In the genomic region with DNA sequence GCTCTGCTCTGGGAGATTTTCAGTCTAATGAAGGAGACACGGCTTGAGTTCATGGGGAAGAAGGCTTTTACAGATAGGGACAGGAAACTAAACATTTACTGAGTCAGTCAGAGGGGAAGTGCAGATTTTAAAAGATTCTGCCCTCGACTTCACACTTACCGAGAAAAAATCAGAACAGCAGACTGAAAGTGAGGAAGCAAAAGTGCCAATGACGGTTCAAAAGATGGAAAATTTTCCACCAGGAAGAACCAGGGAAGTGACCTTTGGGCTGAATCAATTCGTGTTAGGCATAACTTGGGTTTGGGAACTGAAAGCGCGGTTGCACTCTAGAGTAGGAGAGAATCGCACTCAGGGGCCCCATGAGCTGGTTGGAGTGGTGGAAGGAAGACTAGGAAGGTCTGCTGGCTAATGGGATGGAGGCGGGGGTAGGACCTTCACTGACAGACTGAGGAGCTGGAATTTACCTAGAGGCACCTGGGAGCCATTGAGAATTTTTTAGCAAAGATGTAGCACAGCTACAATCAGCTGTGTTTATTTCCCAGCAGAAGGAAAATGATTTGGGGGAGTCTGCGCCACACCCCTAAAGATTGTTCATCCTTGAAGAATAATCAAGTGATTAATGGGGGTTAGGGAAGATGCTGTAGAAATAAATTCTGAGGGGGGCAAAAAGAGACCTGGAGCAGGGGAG, we compare ENCODE assay signal across 10 cellular contexts. TPM values are rescaled to one million over a fixed set of nuclear protein-coding genes. Genes with fewer than 3 reads are reported as not detected.
A peak's percentile ranks its signal among the peaks of the same experiment; 100 is the strongest.
DNase-seq lines count a peak whose midpoint lies in the region; ATAC-seq, FAIRE-seq and TF ChIP-seq lines count a peak whose summit lies in the region.
"Had no signal": no experiment of that assay in that cellular context is flagged by ENCODE, and none has a peak within 500 bp of the region (broad histone marks: within the 10 kb centered on the region; RNA-seq: fewer than 3 reads in every experiment).

No MANE protein-coding gene starts in this region.

- H2AFZ ChIP-seq in H9 (ENCODE audit: low read length) (no peak overlapping the region), GM12878 (ENCODE audit: control insufficient read depth, low read depth, low read length) (peak overlapping the region; percentile 29; the same call in 1 of the 2 replicates)

- BruUV-seq in GM12878 (replicated peaks; lab: Mats Ljungman, UMichigan): no TSS peak

- POLR2A ChIA-PET in A549 (lab: Yijun Ruan, JAX): no interaction called here
- POLR2A ChIA-PET in GM12878 (lab: Charles Lee): no interaction called here

- H3K4me3 Mint-ChIP-seq in H9: peak overlapping the region; percentile 62 to 87

- RAD21 ChIA-PET in GM12878 (lab: Charles Lee; ENCODE audit: unreplicated experiment): no interaction called here

- no peak overlapping the region for H2BK20ac ChIP-seq in H9 (ENCODE audit: low read depth, low read length, poor library complexity, severe bottlenecking)

- H4K8ac ChIP-seq in H9 (replicated peaks; ENCODE audit: insufficient read length, low read depth, low read length): no peak overlapping the region

- SMC1A ChIA-PET in GM12878 (lab: Charles Lee; ENCODE audit: uncharacterized antibody, unreplicated experiment): interaction anchor here (1.3 kb wide), 1 partner anchor 173 kb away, joined by 3 read pairs; no protein-coding TSS in a partner anchor

- FAIRE-seq in A549 (lab: Jason Lieb, UNC) (no peak), GM12878 (lab: Jason Lieb, UNC) (no peak)

- H2AK5ac ChIP-seq in H9 (ENCODE audit: insufficient read length, low read length): no peak overlapping the region

- DNase-seq in A549 (ENCODE audit: low read depth in 1 of 2, low spot score in 1 of 2): no peak
- DNase-seq in H9: no peak
- DNase-seq in GM12878 (ENCODE audit: low read depth, low spot score): no peak

- peaks cover 2 to 5% of the 10 kb centered on the region in 2 experiments; a peak in 3 of 5 replicates for H3K9me3 Mint-ChIP-seq in H9

- TF ChIP-seq POLR2A in A549 (IDR thresholded peaks at IDR 0.05; ENCODE audit: low read length) (no peak), GM12878 (IDR thresholded peaks at IDR 0.05; ENCODE audit: low read depth, low read length) (no peak)

- H3K4me1 ChIP-seq in A549 (peaks cover 13% of the 10 kb centered on the region; the same call in 1 of the 3 replicates), H9 (ENCODE audit: insufficient read depth, low read length) (0 out of 2 replicates have a peak, but pooled peaks cover 3% of the 10 kb centered on the region), GM12878 (ENCODE audit: control insufficient read depth, insufficient read depth, low read length) (peaks cover 16% of the 10 kb centered on the region), muscle layer of duodenum (ENCODE audit: control insufficient read depth in 1 of 2, insufficient read depth in 2 of 2, low read length in 2 of 2) (peaks cover 0 to 28% of the 10 kb centered on the region in 2 donors)

- no peak overlapping the region for H3K14ac ChIP-seq in H9 (ENCODE audit: insufficient read depth, low read length)

- no peak for TF ChIP-seq CTCF in A549 (IDR thresholded peaks at IDR 0.05)
- no peak for TF ChIP-seq CTCF in H9 (conservative IDR thresholded peaks at IDR 0.05)
- TF ChIP-seq CTCF in GM12878 (IDR thresholded peaks at IDR 0.05 in 2 of 3, conservative IDR thresholded peaks at IDR 0.05 in 1 of 3; ENCODE audit: control insufficient read depth in 2 of 3, extremely low read depth in 1 of 3, insufficient read depth in 1 of 3, low read depth in 3 of 3, low read length in 3 of 3): no peak

- CTCF ChIA-PET in A549 (lab: Yijun Ruan, JAX) (interaction anchor here (0.8 to 4.9 kb wide), 3 partner anchors 28 to 173 kb away, joined by 3 to 23 read pairs (median 4); no protein-coding TSS in a partner anchor), GM12878 (lab: Yijun Ruan, JAX) (no interaction called here)

- no peaks in the 10 kb centered on the region for H3K79me1 ChIP-seq in H9 (ENCODE audit: insufficient read depth, low read depth, low read length, poor library complexity, severe bottlenecking)

- WGBS in A549 (ENCODE audit: missing lambda C conversion rate): 54% methylated on average over 10 of the region's 10 CpGs
- no CpG with 5 or more reads among the region's 10 CpGs for WGBS in H9 (ENCODE audit: extremely low coverage, insufficient read length, low lambda C conversion rate)
- WGBS in GM12878 (ENCODE audit: insufficient coverage, insufficient replicate concordance, low lambda C conversion rate, missing lambda C conversion rate): 18% methylated on average over 10 of the region's 10 CpGs

- H3K9me3 ChIP-seq in A549 (peaks cover 6% of the 10 kb centered on the region; the same call in 1 of the 3 replicates), H9 (ENCODE audit: control insufficient read depth, low read depth, low read length) (no peaks in the 10 kb centered on the region), GM12878 (replicated peaks; ENCODE audit: control insufficient read depth, insufficient read depth, low read length) (peaks cover 3% of the 10 kb centered on the region; the same call in 2 of the 3 replicates), muscle layer of duodenum (ENCODE audit: control insufficient read depth in 1 of 2, low read length in 2 of 2) (no peaks in the 10 kb centered on the region)

- no peak for ATAC-seq in A549
- ATAC-seq in GM12878: no peak
- no peak for ATAC-seq in GM19324 (IDR thresholded peaks at IDR 0.05; ENCODE audit: low FRiP score, unreplicated experiment)
- no peak for ATAC-seq in HG03159 (IDR thresholded peaks at IDR 0.05; ENCODE audit: unreplicated experiment)
- ATAC-seq in GM19035 (IDR thresholded peaks at IDR 0.05; ENCODE audit: unreplicated experiment): no peak
- no peak for ATAC-seq in HG02759 (IDR thresholded peaks at IDR 0.05; ENCODE audit: unreplicated experiment)
- ATAC-seq: sciatic nerve had no signal

- H3K4ac ChIP-seq in H9 (ENCODE audit: low read depth, low read length): no peak overlapping the region

- H2BK5ac ChIP-seq in H9 (ENCODE audit: insufficient read length, low read length): no peak overlapping the region

- TF ChIP-seq RAD21 in A549 (conservative IDR thresholded peaks at IDR 0.05 in 1 of 2, IDR thresholded peaks at IDR 0.05 in 1 of 2) (no peak), GM12878 (IDR thresholded peaks at IDR 0.05; ENCODE audit: insufficient read depth, low read depth, low read length) (no peak)

- H3K9ac ChIP-seq in H9 (ENCODE audit: extremely low read depth, insufficient read length, low read length) (no peak overlapping the region), GM12878 (ENCODE audit: control insufficient read depth, insufficient read depth, low read length) (no peak overlapping the region)

- H3K79me2 ChIP-seq in H9 (ENCODE audit: insufficient read depth, low read length) (no peaks in the 10 kb centered on the region), GM12878 (ENCODE audit: control insufficient read depth, insufficient read depth, low read length) (no peaks in the 10 kb centered on the region)

- intact Hi-C loops in GM12878 (cut with micrococcal nuclease; ENCODE audit: unreplicated experiment): no loop called here

- TF ChIP-seq EP300 in A549 (IDR thresholded peaks at IDR 0.05) (no peak), GM12878 (IDR thresholded peaks at IDR 0.05; ENCODE audit: borderline replicate concordance in 1 of 2, control insufficient read depth in 1 of 2, low read depth in 2 of 2, low read length in 2 of 2) (no peak)

- H3K27me3 ChIP-seq in H9 (ENCODE audit: insufficient read depth, low read length) (peaks cover 37% of the 10 kb centered on the region; the same call in 1 of the 2 replicates), GM12878 (replicated peaks in 1 of 2; ENCODE audit: control insufficient read depth in 2 of 2, insufficient read depth in 2 of 2, low read length in 1 of 2) (peaks cover 19 to 30% of the 10 kb centered on the region in 2 experiments), muscle layer of duodenum (ENCODE audit: low read depth, low read length) (peaks cover 28% of the 10 kb centered on the region)

- H2BK120ac ChIP-seq in H9 (ENCODE audit: low read depth, low read length, poor library complexity, severe bottlenecking): no peak overlapping the region

- no peak overlapping the region for H3K27ac ChIP-seq in A549
- H3K27ac ChIP-seq in H9 (ENCODE audit: insufficient read length, low read depth, low read length): no peak overlapping the region
- no peak overlapping the region for H3K27ac ChIP-seq in GM12878 (ENCODE audit: control insufficient read depth, insufficient read depth)
- no peak overlapping the region for H3K27ac ChIP-seq in muscle layer of duodenum (ENCODE audit: low read length)

- no peak overlapping the region for H3K27ac Mint-ChIP-seq in H9

- no peak overlapping the region for H3K56ac ChIP-seq in H9 (ENCODE audit: insufficient read length, low read depth, low read length)

- H3K4me2 ChIP-seq in A549: peak overlapping the region; percentile 89; the same call in 2 of the 3 replicates
- H3K4me2 ChIP-seq in H9 (ENCODE audit: insufficient read depth, insufficient read length, low read length): peak overlapping the region; percentile 78
- H3K4me2 ChIP-seq in GM12878 (ENCODE audit: control insufficient read depth, insufficient read depth): peak overlapping the region; percentile 84

- no peaks in the 10 kb centered on the region for H4K20me1 ChIP-seq in H9 (ENCODE audit: control insufficient read depth, insufficient read depth, insufficient read length)
- no peaks in the 10 kb centered on the region for H4K20me1 ChIP-seq in GM12878 (ENCODE audit: control insufficient read depth, insufficient read depth)

- peaks cover 0 to 2% (median 0%) of the 10 kb centered on the region in 3 experiments; a peak in 2 of 7 replicates for H3K36me3 Mint-ChIP-seq in H9 (ENCODE audit: insufficient read depth in 1 of 3, low read depth in 3 of 3)

- no peak overlapping the region for H3K18ac ChIP-seq in H9 (ENCODE audit: insufficient read length, low read depth, low read length)

- no peak overlapping the region for H2BK15ac ChIP-seq in H9 (ENCODE audit: low read depth, low read length)

- peaks cover 93% of the 10 kb centered on the region for H3K27me3 Mint-ChIP-seq in H9 (ENCODE audit: low read depth)

- H3K4me3 ChIP-seq in A549 (no peak overlapping the region; the same call in 1 of the 3 replicates), GM12878 (peak overlapping the region; percentile 44; the same call in 1 of the 2 replicates), muscle layer of duodenum (ENCODE audit: low read depth in 1 of 2, low read length in 2 of 2) (peak overlapping the region; percentile 17 to 68)

- no peak overlapping the region for H4K5ac ChIP-seq in H9 (ENCODE audit: insufficient read length, low read depth, low read length)

- H3K36me3 ChIP-seq in GM12878 (ENCODE audit: control insufficient read depth in 2 of 2, insufficient read depth in 2 of 2, low read length in 1 of 2) (no peaks in the 10 kb centered on the region), muscle layer of duodenum (ENCODE audit: control insufficient read depth in 1 of 2, insufficient read depth in 2 of 2, low read length in 2 of 2) (no peaks in the 10 kb centered on the region)

- H2BK12ac ChIP-seq in H9 (ENCODE audit: insufficient read length, low read depth, low read length): no peak overlapping the region

- H3K4me1 Mint-ChIP-seq in H9: peaks cover 21 to 28% of the 10 kb centered on the region in 2 experiments

- H3K23me2 ChIP-seq in H9 (ENCODE audit: insufficient read length, low read depth, low read length, poor library complexity, severe bottlenecking): peaks cover 25% of the 10 kb centered on the region

- in situ Hi-C loops in GM12878 (cut with MboI): no loop called here

- no peak overlapping the region for H3T11ph ChIP-seq in H9 (ENCODE audit: low read length)

- no peak overlapping the region for H4K91ac ChIP-seq in H9 (ENCODE audit: insufficient read length, low read depth, low read length)

- no peak overlapping the region for H3K23ac ChIP-seq in H9 (ENCODE audit: insufficient read length, low read depth, low read length)

RNA-seq across cellular contexts. Expression of a gene that starts 1.2 kb away (rescaled TPM):
- polyA plus RNA-seq in A549 (2011; rRNA removed) (not detected in 2 replicates), A549 (2017; fragmentation: RNase III; extraction: RNeasy Plus Mini Kit Qiagen cat#74134 plus additional on column Dnase treatment) (not detected in 3 replicates), GM12878 (2011; rRNA removed) (not detected in 2 replicates), GM12878 (2014; fragmentation: Illumina TruSeq; extraction: Trizol) (not detected in 2 replicates), GM12878 (2014; fragmentation: Nextera tagmentation; extraction: Ambion mirVana) (not detected), GM12878 (2014; rRNA removed) (not detected in 2 replicates), GM12878 (2016; fragmentation: Nextera tagmentation; extraction: Ambion mirVana) (not detected)
- polyA plus RNA-seq in A549 (2012; cell fraction: cytosol; rRNA removed): not detected in 2 replicates
- polyA plus RNA-seq in A549 (2012; cell fraction: nucleus; rRNA removed): 0.04 and 0.05 TPM in 2 replicates
- not detected in 2 replicates for polyA minus RNA-seq in A549 (2011; rRNA and poly(A)+ RNA removed)
- total RNA-seq in H9 (2021) (0.35 and 0.39 TPM in 2 replicates), GM12878 (2014; rRNA removed) (not detected in 2 replicates), GM12878 (2014; rRNA removed; fragmentation: Illumina TruSeq; extraction: Trizol) (not detected in 2 replicates), GM12878 (2021) (not detected in 2 replicates)
- not detected in 2 replicates for total RNA-seq in GM12878 (2013; cell fraction: nucleolus; rRNA removed)
- polyA plus RNA-seq in GM12878 (2011; ENCODE audit: low read depth): not detected
- polyA plus RNA-seq in GM12878 (2011; cell fraction: cytosol; rRNA removed): not detected in 2 replicates
- not detected in 2 replicates for polyA plus RNA-seq in GM12878 (2011; cell fraction: nucleus; rRNA removed)
- not detected in 2 replicates for polyA plus RNA-seq in GM12878 (2012)
- polyA minus RNA-seq in GM12878 (2011; rRNA and poly(A)+ RNA removed): not detected in 2 replicates
- not detected in 2 replicates for polyA minus RNA-seq in GM12878 (2011; cell fraction: cytosol; rRNA and poly(A)+ RNA removed)
- not detected in 2 replicates for polyA minus RNA-seq in GM12878 (2011; cell fraction: nucleus; rRNA and poly(A)+ RNA removed)
- total RNA-seq: RPMI7951 had no signal
